In genomic region chr3:28315711-28316110, GRCh38 we compare ENCODE assay signal across 27 cellular contexts. TPM values are rescaled to one million over a fixed set of nuclear protein-coding genes. Genes with fewer than 3 reads are reported as not detected.
"Had no signal": no experiment of that assay in that cellular context is flagged by ENCODE, and none has a peak within 500 bp of the region (broad histone marks: within the 10 kb centered on the region; RNA-seq: fewer than 3 reads in every experiment).

No MANE protein-coding gene starts in this region.

- H3K4me1 Mint-ChIP-seq: mesothelial cell of epicardium; naive B cell; nephron; neural crest cell; stimulated activated memory B cell treated with anti-CD40 and anti-IgM and Interleukin-4, amounts not matched to agents 10 μg/mL and 1 μg/mL and 100 μg/mL, for 72 hours had no signal

- DNase-seq: hypothalamus; islet precursor cell; left ventricle myocardium inferior; mesendoderm; naive B cell; nucleus accumbens; pancreas; posterior cingulate gyrus; retina; right cardiac atrium; sigmoid colon; small intestine; spleen; stimulated activated CD4-positive, alpha-beta T cell treated with anti-CD3 and anti-CD28 coated beads, Interleukin-4, amount 100 ng/mL, for 24 hours; stimulated activated naive CD4-positive, alpha-beta T cell treated with Interleukin-2 at 50 U/mL for 16 hours; stimulated activated naive CD8-positive, alpha-beta T cell treated with anti-CD3 and anti-CD28 coated beads, Interleukin-15, amount 100 ng/mL, for 72 hours; substantia nigra; uterus had no signal

- H3K27ac Mint-ChIP-seq: mesothelial cell of epicardium; naive B cell; nephron; stimulated activated memory B cell treated with anti-CD40 and anti-IgM and Interleukin-4, amounts not matched to agents 10 μg/mL and 1 μg/mL and 100 μg/mL, for 72 hours; stimulated activated naive CD8-positive, alpha-beta T cell treated with anti-CD3 and anti-CD28 coated beads, Interleukin-15, amount 100 ng/mL, for 72 hours; type B pancreatic cell had no signal

- H3K27ac ChIP-seq: left ventricle myocardium inferior, pancreas, prostate gland, sigmoid colon, spleen, tibial nerve, uterus had no signal

- H3K27me3 ChIP-seq: pancreas, sigmoid colon, spleen, tibial nerve, uterus had no signal

- H3K4me3 ChIP-seq: left ventricle myocardium inferior, lung, pancreas, prostate gland, sigmoid colon, spleen, tibial nerve, uterus had no signal

- H3K4me1 ChIP-seq: left ventricle myocardium inferior, pancreas, prostate gland, sigmoid colon, tibial nerve, uterus had no signal

- H3K9me3 Mint-ChIP-seq: mesothelial cell of epicardium; naive B cell; nephron; neural crest cell; stimulated activated memory B cell treated with anti-CD40 and anti-IgM and Interleukin-4, amounts not matched to agents 10 μg/mL and 1 μg/mL and 100 μg/mL, for 72 hours; stimulated activated naive CD8-positive, alpha-beta T cell treated with anti-CD3 and anti-CD28 coated beads, Interleukin-15, amount 100 ng/mL, for 72 hours; type B pancreatic cell had no signal

- H3K36me3 Mint-ChIP-seq: mesothelial cell of epicardium, naive B cell, type B pancreatic cell had no signal

- H3K4me3 Mint-ChIP-seq: mesothelial cell of epicardium; naive B cell; nephron; neural crest cell; stimulated activated memory B cell treated with anti-CD40 and anti-IgM and Interleukin-4, amounts not matched to agents 10 μg/mL and 1 μg/mL and 100 μg/mL, for 72 hours; stimulated activated naive CD8-positive, alpha-beta T cell treated with anti-CD3 and anti-CD28 coated beads, Interleukin-15, amount 100 ng/mL, for 72 hours; type B pancreatic cell had no signal

- ATAC-seq: pancreas; right cardiac atrium; stimulated activated memory B cell treated with anti-CD40 and anti-IgM and Interleukin-4, amounts not matched to agents 10 μg/mL and 1 μg/mL and 100 μg/mL, for 72 hours; stimulated activated naive CD8-positive, alpha-beta T cell treated with anti-CD3 and anti-CD28 coated beads, Interleukin-15, amount 100 ng/mL, for 72 hours had no signal

- H3K9me3 ChIP-seq: left ventricle myocardium inferior, pancreas, prostate gland, sigmoid colon, spleen, tibial nerve, uterus had no signal

- H3K36me3 ChIP-seq: pancreas, prostate gland, tibial nerve, uterus had no signal

- H3K27me3 Mint-ChIP-seq: naive B cell; stimulated activated memory B cell treated with anti-CD40 and anti-IgM and Interleukin-4, amounts not matched to agents 10 μg/mL and 1 μg/mL and 100 μg/mL, for 72 hours; stimulated activated naive CD8-positive, alpha-beta T cell treated with anti-CD3 and anti-CD28 coated beads, Interleukin-15, amount 100 ng/mL, for 72 hours; type B pancreatic cell had no signal

RNA-seq across cellular contexts. Expression of gene ZCWPW2, which starts 32.8 kb away (rescaled TPM):
- total RNA-seq: mononuclear cell had no signal
